Comparison of ENCODE assay signal across 8 cellular contexts in the genomic region with DNA sequence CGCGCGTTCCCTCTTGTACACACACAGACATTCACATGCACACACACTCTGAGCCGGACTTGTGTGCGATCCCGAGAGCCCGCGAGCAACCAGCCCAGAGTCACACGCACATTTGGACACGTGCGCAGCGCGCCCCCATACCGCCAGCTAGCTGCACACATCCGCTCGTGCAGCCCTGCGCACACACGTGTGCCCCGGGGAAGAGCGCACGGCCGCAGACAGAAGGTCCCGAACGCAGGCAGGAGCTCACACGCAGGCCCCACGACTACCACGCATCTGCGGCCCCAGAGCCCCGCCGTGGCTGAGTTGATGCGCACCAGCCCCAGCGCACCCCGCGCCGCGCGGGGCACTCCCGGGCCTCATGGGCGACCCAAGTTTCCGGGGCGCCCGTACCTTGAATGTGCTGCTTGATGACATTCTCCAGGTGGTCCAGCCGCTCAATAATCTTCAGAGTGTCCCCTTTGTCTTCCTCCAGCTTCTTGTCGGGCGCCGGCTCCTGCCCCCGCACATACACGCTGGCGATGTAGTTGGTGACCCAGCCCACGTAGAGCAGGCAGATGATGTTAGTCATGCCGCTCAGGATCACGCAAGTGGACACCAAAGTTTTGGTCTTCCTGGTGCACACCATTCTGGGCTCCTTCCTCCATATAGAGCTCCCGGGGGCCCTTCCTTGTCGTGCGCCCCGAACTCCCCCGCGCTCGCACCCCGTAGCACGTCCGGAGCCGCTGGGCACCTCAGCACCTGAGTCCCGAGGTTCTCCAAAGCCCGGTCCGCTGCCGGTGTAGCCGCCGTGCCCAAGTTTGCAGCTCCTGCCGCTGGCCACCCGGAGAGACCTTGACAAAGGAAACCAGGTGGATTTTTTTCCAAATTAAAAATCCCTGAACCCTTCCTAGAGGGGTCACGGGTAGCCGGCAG. TPM values are rescaled to one million over a fixed set of nuclear protein-coding genes. Genes with fewer than 3 reads are reported as not detected.
DNase-seq lines count a peak whose midpoint lies in the region; ATAC-seq and TF ChIP-seq lines count a peak whose summit lies in the region.

No MANE protein-coding gene starts in this region.

- ATAC-seq in HG03039 (IDR thresholded peaks at IDR 0.05; ENCODE audit: unreplicated experiment) (peak; percentile 0), SK-N-SH treated with all-trans-retinoic acid at 6 μM for 48 hours (peak; percentile 6), upper lobe of left lung (ENCODE audit: low FRiP score in 2 of 2) (peak in 1 of 2 donors; percentile 51)

- TF ChIP-seq CTCF in GM12875 (IDR thresholded peaks at IDR 0.05; ENCODE audit: borderline replicate concordance, insufficient read depth, low read depth, low read length) (peak; percentile 27; the same call in 1 of the 2 replicates), endodermal cell (conservative IDR thresholded peaks at IDR 0.05) (no peak), upper lobe of left lung (IDR thresholded peaks at IDR 0.05) (peak in 2 of 6 experiments; percentile 8 to 22)

- H3K9me3 Mint-ChIP-seq in endodermal cell, result no peaks in the 10 kb centered on the region

- H3K36me3 Mint-ChIP-seq in endodermal cell (ENCODE audit: low read depth), result no peaks in the 10 kb centered on the region

- H3K9ac ChIP-seq in endodermal cell (ENCODE audit: extremely low read depth, low read length, poor library complexity, severe bottlenecking), result peak overlapping the region; percentile 21
- H3K9ac ChIP-seq in mucosa of stomach (ENCODE audit: low read length), result peak overlapping the region; percentile 37

- H3K27me3 ChIP-seq in endodermal cell (ENCODE audit: control insufficient read depth, insufficient read depth, low read length, poor library complexity, severe bottlenecking), result peaks cover 52% of the 10 kb centered on the region
- peaks cover 53% of the 10 kb centered on the region for H3K27me3 ChIP-seq in mucosa of stomach (ENCODE audit: control insufficient read depth, insufficient read depth, low read length)
- H3K27me3 ChIP-seq in upper lobe of left lung, result peaks cover 0 to 6% (median 0%) of the 10 kb centered on the region in 4 donors

- in situ Hi-C loops in ACHN (cut with HindIII; ENCODE audit: low pct_ligation_motif_present, low pct_unique_long_range_greater_than_20kb, low sequenced_read_pairs), result no loop called here

- TF ChIP-seq EP300 in upper lobe of left lung (IDR thresholded peaks at IDR 0.05), result no peak

- H3K4me3 ChIP-seq in GM12875 (ENCODE audit: low read depth, low read length), result peak overlapping the region; percentile 49
- peak overlapping the region; percentile 83 for H3K4me3 ChIP-seq in endodermal cell (ENCODE audit: low read length)
- peak overlapping the region; percentile 40 for H3K4me3 ChIP-seq in mucosa of stomach (ENCODE audit: low read length)
- peak overlapping the region; percentile 62 to 80 (median 69) for H3K4me3 ChIP-seq in upper lobe of left lung

- DNase-seq in ACHN (peak; percentile 35), endodermal cell (peak; percentile 65), upper lobe of left lung (peak in 1 of 2 donors; percentile 86)
- no peak for DNase-seq in stimulated activated naive CD4-positive, alpha-beta T cell (lab: John Stamatoyannopoulos, UW)

- peak overlapping the region; percentile 70 for H3K4me3 Mint-ChIP-seq in endodermal cell

- H3K27me3 Mint-ChIP-seq in endodermal cell (ENCODE audit: insufficient read depth), result peaks cover 65% of the 10 kb centered on the region

- H3K9me3 ChIP-seq in endodermal cell (ENCODE audit: control insufficient read depth, low read length) (no peaks in the 10 kb centered on the region), mucosa of stomach (ENCODE audit: control insufficient read depth, low read length) (no peaks in the 10 kb centered on the region), upper lobe of left lung (no peaks in the 10 kb centered on the region)

- WGBS in endodermal cell (ENCODE audit: insufficient coverage in 1 of 2, insufficient read length in 1 of 2), 2 experiments, result 0 to 1% methylated on average over 28 to 73 of the region's 73 CpGs
- 0 to 1% methylated on average over 20 to 54 of the region's 73 CpGs for WGBS in upper lobe of left lung, 2 donors

- no peak for TF ChIP-seq POLR2A in upper lobe of left lung (IDR thresholded peaks at IDR 0.05)

- peaks cover 31% of the 10 kb centered on the region for H3K4me1 Mint-ChIP-seq in endodermal cell

- H3K4me1 ChIP-seq in endodermal cell (ENCODE audit: control insufficient read depth, insufficient read depth, low read length) (peaks cover 24% of the 10 kb centered on the region), mucosa of stomach (ENCODE audit: control insufficient read depth, insufficient read depth, low read length) (peaks cover 16% of the 10 kb centered on the region), upper lobe of left lung (peaks cover 7 to 30% (median 16%) of the 10 kb centered on the region in 4 donors)

- no peak overlapping the region for H3K27ac ChIP-seq in endodermal cell (ENCODE audit: low read depth, low read length)
- peak overlapping the region; percentile 76 to 89 (median 86) for H3K27ac ChIP-seq in upper lobe of left lung

- H3K36me3 ChIP-seq in endodermal cell (ENCODE audit: control insufficient read depth, insufficient read depth, low read length) (no peaks in the 10 kb centered on the region), mucosa of stomach (ENCODE audit: control insufficient read depth, insufficient read depth, low read length) (no peaks in the 10 kb centered on the region), upper lobe of left lung (no peaks in the 10 kb centered on the region)

- no peak overlapping the region for H3K27ac Mint-ChIP-seq in endodermal cell

TF ChIP-seq in SK-N-SH treated with all-trans-retinoic acid at 6 μM for 48 hours, 23 proteins besides CTCF, POLR2A, EP300 and RAD21:
- TF ChIP-seq ZFP3 (CRISPR knock-in tag; IDR thresholded peaks at IDR 0.05) (peak; percentile 90), TOX (CRISPR knock-in tag; IDR thresholded peaks at IDR 0.05; ENCODE audit: borderline replicate concordance) (no peak)

RNA-seq across cellular contexts. Expression of a gene that starts 0.6 kb away (rescaled TPM):
- total RNA-seq in endodermal cell (1 to 10 TPM; 5.1 to 9.9 TPM), upper lobe of left lung (100 to 1,000 TPM in 1 of 6 donors, 10 to 100 TPM in 5; 48.2 to 115 (median 61.8) TPM)
- polyA plus RNA-seq in endodermal cell (2013, experiment 1 of 2), result 5.9 TPM
- 6.6 TPM for polyA plus RNA-seq in endodermal cell (2013, experiment 2 of 2)

Comparison
In these comparisons a context has a peak if more than half of its experiments do, and no peak if none do; other contexts are left out.
1. DNase-seq: peak in ACHN (single experiment) and endodermal cell (single experiment); none in stimulated activated naive CD4-positive, alpha-beta T cell (0 of 6).
2. RNA of a gene that starts 0.6 kb away (total RNA-seq): 48.2 to 115 TPM in upper lobe of left lung; 5.1 to 9.9 TPM in endodermal cell; every median in the first group is over 4 times any median in the second.
3. Peak in every context shown above with its lines, with median percentiles within 50 percentile points of each other: H3K4me3 ChIP-seq.